In genomic region chr3:70851066-70851465, GRCh38 we compare ENCODE assay signal across 29 cellular contexts.
A peak's percentile ranks its signal among the peaks of the same experiment; 100 is the strongest.
DNase-seq lines count a peak whose midpoint lies in the region; ATAC-seq and TF ChIP-seq lines count a peak whose summit lies in the region.
"Had no signal": no experiment of that assay in that cellular context is flagged by ENCODE, and none has a peak within 500 bp of the region (broad histone marks: within the 10 kb centered on the region; RNA-seq: fewer than 3 reads in every experiment).

No MANE protein-coding gene starts in this region.

- no peak overlapping the region for H3K27ac ChIP-seq in neural progenitor cell
- H3K27ac ChIP-seq: PC-9, prostate gland had no signal

- TF ChIP-seq CTCF in neural progenitor cell (IDR thresholded peaks at IDR 0.05): no peak

- H3K36me3 ChIP-seq in neural progenitor cell: no peaks in the 10 kb centered on the region
- H3K36me3 ChIP-seq: BE2C, MG63, prostate gland, tibial nerve had no signal

- H3K4me2 ChIP-seq in neural progenitor cell: no peak overlapping the region
- H3K4me2 ChIP-seq: PC-9 had no signal

- no peaks in the 10 kb centered on the region for H3F3A ChIP-seq in neural progenitor cell (ENCODE audit: low read depth)

- no peaks in the 10 kb centered on the region for H4K20me1 ChIP-seq in neural progenitor cell (ENCODE audit: low read depth)

- H3K79me2 ChIP-seq in neural progenitor cell (ENCODE audit: low read depth): no peaks in the 10 kb centered on the region

- H3K9ac ChIP-seq in neural progenitor cell: no peak overlapping the region

- H3K9me3 ChIP-seq in neural progenitor cell (ENCODE audit: low read depth): no peaks in the 10 kb centered on the region
- H3K9me3 ChIP-seq: BE2C, MG63, prostate gland, tibial nerve had no signal

- H3K9me3 Mint-ChIP-seq in neural progenitor cell: peaks cover 17% of the 10 kb centered on the region
- H3K9me3 Mint-ChIP-seq: activated naive CD4-positive, alpha-beta T cell treated with anti-CD3 and anti-CD28 coated beads, Interleukin-2, amount 50 U/mL, for 24 hours; activated T-helper 2 cell treated with anti-CD3 and anti-CD28 coated beads, Interferon-gamma antibody, Interleukin-2, Interleukin-4, amounts not matched to agents 10 μg/mL and 5 μg/mL and 100 μg/mL, durations not matched to agents 14 hours and 24 hours and 36 hours; CD8-positive, alpha-beta T cell; dendritic cell treated with granulocyte-macrophage colony-stimulating factor and Interleukin-4, amounts not matched to agents 40 ng/mL and 50 ng/mL, for 4 days; immature natural killer cell had no signal

- peak; percentile 45 for DNase-seq in COLO829 (ENCODE audit: low spot score)
- peak; percentile 75 for DNase-seq in SK-MEL-5 (ENCODE audit: low read depth, low spot score)
- DNase-seq in dermis blood vessel endothelial cell: peak; percentile 43
- DNase-seq in neural progenitor cell (ENCODE audit: low spot score): no peak
- no peak for DNase-seq in NCI-H2196 (lab: John Stamatoyannopoulos, UW; ENCODE audit: unreplicated experiment)
- DNase-seq in RKO (ENCODE audit: low spot score): no peak
- DNase-seq: activated CD4-positive, alpha-beta T cell treated with anti-CD3 and anti-CD28 coated beads for 4 hours; activated CD8-positive, alpha-beta T cell treated with anti-CD3 and anti-CD28 coated beads, Interleukin-2, amount 10 ng/mL, durations not matched to agents 7 days and 5 days; BE2C; CD8-positive, alpha-beta T cell; EL; endodermal cell; immature natural killer cell; MG63; NCI-H2029; NCI-H524 treated with DMSO at 0.1 percent for 48 hours; NK-92 treated with Interleukin-12 subunit alpha and Interleukin-12 subunit beta, amount 100 ng/mL, for 24 hours; PC-9; SHP77; stimulated activated CD4-positive, alpha-beta T cell treated with anti-CD3 and anti-CD28 coated beads, Interleukin-4, amount 100 ng/mL, for 24 hours; T-helper 9 cell had no signal

- H3K27me3 ChIP-seq in neural progenitor cell: no peaks in the 10 kb centered on the region
- H3K27me3 ChIP-seq: MG63, tibial nerve had no signal

- in situ Hi-C loops in SK-MEL-5 (cut with HindIII; ENCODE audit: low pct_unique_long_range_greater_than_20kb, low sequenced_read_pairs): no loop called here

- no peak overlapping the region for H3K4me3 Mint-ChIP-seq in neural progenitor cell
- H3K4me3 Mint-ChIP-seq: activated CD8-positive, alpha-beta T cell treated with anti-CD3 and anti-CD28 coated beads, Interleukin-2, amount 10 ng/mL, durations not matched to agents 7 days and 5 days; activated naive CD4-positive, alpha-beta T cell treated with anti-CD3 and anti-CD28 coated beads, Interleukin-2, amount 50 U/mL, for 24 hours; CD8-positive, alpha-beta T cell; dendritic cell treated with granulocyte-macrophage colony-stimulating factor and Interleukin-4, amounts not matched to agents 40 ng/mL and 50 ng/mL, for 4 days; endodermal cell; immature natural killer cell had no signal

- H3K4me1 ChIP-seq in neural progenitor cell: peaks cover 12% of the 10 kb centered on the region
- H3K4me1 ChIP-seq: BE2C, prostate gland had no signal

- H3K4me3 ChIP-seq in neural progenitor cell: no peak overlapping the region
- H3K4me3 ChIP-seq: K562, MG63, PC-9, prostate gland, tibial nerve had no signal

- H3K4me1 Mint-ChIP-seq in neural progenitor cell: peaks cover 5% of the 10 kb centered on the region
- H3K4me1 Mint-ChIP-seq: immature natural killer cell had no signal

- H3K36me3 Mint-ChIP-seq in neural progenitor cell: peaks cover 1% of the 10 kb centered on the region
- H3K36me3 Mint-ChIP-seq: activated naive CD4-positive, alpha-beta T cell treated with anti-CD3 and anti-CD28 coated beads, Interleukin-2, amount 50 U/mL, for 24 hours; CD8-positive, alpha-beta T cell; immature natural killer cell had no signal

- ATAC-seq in HG03108 (IDR thresholded peaks at IDR 0.05; ENCODE audit: unreplicated experiment): no peak
- no peak for ATAC-seq in GM18870 (IDR thresholded peaks at IDR 0.05; ENCODE audit: unreplicated experiment)
- ATAC-seq: activated CD8-positive, alpha-beta T cell treated with anti-CD3 and anti-CD28 coated beads, Interleukin-2, amount 10 ng/mL, durations not matched to agents 7 days and 5 days; CD8-positive, alpha-beta T cell; K562 had no signal

- peak overlapping the region; percentile 37 for H3K27ac Mint-ChIP-seq in neural progenitor cell
- H3K27ac Mint-ChIP-seq: activated CD8-positive, alpha-beta T cell treated with anti-CD3 and anti-CD28 coated beads, Interleukin-2, amount 10 ng/mL, durations not matched to agents 7 days and 5 days; activated naive CD4-positive, alpha-beta T cell treated with anti-CD3 and anti-CD28 coated beads, Interleukin-2, amount 50 U/mL, for 24 hours; activated T-helper 2 cell treated with anti-CD3 and anti-CD28 coated beads, Interferon-gamma antibody, Interleukin-2, Interleukin-4, amounts not matched to agents 10 μg/mL and 5 μg/mL and 100 μg/mL, durations not matched to agents 14 hours and 24 hours and 36 hours; CD8-positive, alpha-beta T cell; dendritic cell treated with granulocyte-macrophage colony-stimulating factor and Interleukin-4, amounts not matched to agents 40 ng/mL and 50 ng/mL, for 4 days; endodermal cell; immature natural killer cell had no signal

- H2AFZ ChIP-seq in neural progenitor cell (replicated peaks): no peak overlapping the region
- H2AFZ ChIP-seq: PC-9 had no signal

- H3K27me3 Mint-ChIP-seq in neural progenitor cell (ENCODE audit: insufficient read depth, low read depth): peaks cover 2% of the 10 kb centered on the region
- H3K27me3 Mint-ChIP-seq: dendritic cell treated with granulocyte-macrophage colony-stimulating factor and Interleukin-4, amounts not matched to agents 40 ng/mL and 50 ng/mL, for 4 days had no signal

Comparison
In these comparisons a context has a peak if more than half of its experiments do, and no peak if none do; other contexts are left out.
1. DNase-seq: peak in COLO829 (single experiment), SK-MEL-5 (single experiment) and dermis blood vessel endothelial cell (single experiment); none in neural progenitor cell (single experiment), NCI-H2196 (single experiment) and RKO (single experiment).